In genomic region chr7:99050971-99051370, GRCh38 we compare ENCODE assay signal across 21 cellular contexts.
A peak's percentile ranks its signal among the peaks of the same experiment; 100 is the strongest.
DNase-seq lines count a peak whose midpoint lies in the region; ATAC-seq and TF ChIP-seq lines count a peak whose summit lies in the region.
"Had no signal": no experiment of that assay in that cellular context is flagged by ENCODE, and none has a peak within 500 bp of the region (broad histone marks: within the 10 kb centered on the region; RNA-seq: fewer than 3 reads in every experiment).

No MANE protein-coding gene starts in this region.

- no peak for TF ChIP-seq POLR2A in testis (IDR thresholded peaks at IDR 0.05)

- no peaks in the 10 kb centered on the region for H3K27me3 Mint-ChIP-seq in activated T-helper 17 cell treated with anti-CD3 and anti-CD28 coated beads, Interleukin-2, amount 50 U/mL, for 72 hours
- H3K27me3 Mint-ChIP-seq: T-cell had no signal

- H3K4me1 ChIP-seq in cardiac muscle cell (ENCODE audit: low read depth) (no peaks in the 10 kb centered on the region), testis (no peaks in the 10 kb centered on the region)
- H3K4me1 ChIP-seq: breast epithelium, psoas muscle, SJSA1 had no signal

- H3K4me3 ChIP-seq in cardiac muscle cell (no peak overlapping the region), fibroblast of the aortic adventitia (ENCODE audit: low read depth, low read length) (no peak overlapping the region), testis (no peak overlapping the region)
- H3K4me3 ChIP-seq: BLaER1 treated with 17β-estradiol and CSF1 and Interleukin-3, amounts not matched to agents 10 nM and 100 nM; breast epithelium; coronary artery; GM12878; lung; psoas muscle; SJSA1 had no signal

- H3K36me3 ChIP-seq in cardiac muscle cell = peaks cover 75% of the 10 kb centered on the region
- H3K36me3 ChIP-seq in testis (ENCODE audit: low read depth, missing control alignments) = no peaks in the 10 kb centered on the region

- no peak overlapping the region for H3K4me3 Mint-ChIP-seq in activated T-helper 17 cell treated with anti-CD3 and anti-CD28 coated beads, Interleukin-2, amount 50 U/mL, for 72 hours
- H3K4me3 Mint-ChIP-seq: endodermal cell, H9, T-cell had no signal

- no peaks in the 10 kb centered on the region for H3K9me3 Mint-ChIP-seq in activated T-helper 17 cell treated with anti-CD3 and anti-CD28 coated beads, Interleukin-2, amount 50 U/mL, for 72 hours
- H3K9me3 Mint-ChIP-seq: endodermal cell, H9, T-cell had no signal

- 72 to 73% methylated on average over 2 of the region's 2 CpGs for WGBS in testis, 2 donors

- H3K27ac Mint-ChIP-seq in activated T-helper 17 cell treated with anti-CD3 and anti-CD28 coated beads, Interleukin-2, amount 50 U/mL, for 72 hours = peak overlapping the region; percentile 47
- H3K27ac Mint-ChIP-seq: endodermal cell, H9 had no signal

- no peaks in the 10 kb centered on the region for H3K9me3 ChIP-seq in cardiac muscle cell (ENCODE audit: low read depth)
- H3K9me3 ChIP-seq in testis = no peaks in the 10 kb centered on the region
- H3K9me3 ChIP-seq: breast epithelium, psoas muscle, SJSA1 had no signal

- H3K4me1 Mint-ChIP-seq in activated T-helper 17 cell treated with anti-CD3 and anti-CD28 coated beads, Interleukin-2, amount 50 U/mL, for 72 hours = no peaks in the 10 kb centered on the region
- H3K4me1 Mint-ChIP-seq: H9, T-cell had no signal

- peaks cover 98% of the 10 kb centered on the region for H3K36me3 Mint-ChIP-seq in activated T-helper 17 cell treated with anti-CD3 and anti-CD28 coated beads, Interleukin-2, amount 50 U/mL, for 72 hours (ENCODE audit: low read depth)

- no peak for ATAC-seq in Right ventricle myocardium inferior
- no peak for ATAC-seq in activated T-helper 17 cell treated with anti-CD3 and anti-CD28 coated beads, Interleukin-2, amount 50 U/mL, for 72 hours (replicated peaks)
- ATAC-seq: GM12878, psoas muscle, T-cell had no signal

- H3K27me3 ChIP-seq in cardiac muscle cell = no peaks in the 10 kb centered on the region
- no peaks in the 10 kb centered on the region for H3K27me3 ChIP-seq in testis
- H3K27me3 ChIP-seq: BLaER1 treated with 17β-estradiol and CSF1 and Interleukin-3, amounts not matched to agents 10 nM and 100 nM; breast epithelium; SJSA1 had no signal

- DNase-seq in cardiac muscle cell (ENCODE audit: low read depth in 1 of 2, low spot score in 1 of 2) = no peak
- DNase-seq in Right ventricle myocardium inferior (ENCODE audit: missing footprints) = no peak
- DNase-seq in fibroblast of the aortic adventitia (ENCODE audit: low read depth) = peak; percentile 24
- peak; percentile 6 for DNase-seq in testis
- DNase-seq in COLO668 (lab: John Stamatoyannopoulos, UW; ENCODE audit: unreplicated experiment) = no peak
- no peak for DNase-seq in putamen (ENCODE audit: low spot score)
- DNase-seq: activated T-cell treated with anti-CD3 and anti-CD28 coated beads, Interleukin-2, amount 50 U/mL, for 1 hour; endodermal cell; H9; kidney; NCI-H187; NCI-H524 treated with DMSO at 0.1 percent for 48 hours; psoas muscle; T-cell had no signal

- H3K27ac ChIP-seq in cardiac muscle cell (peak overlapping the region; percentile 10), testis (no peak overlapping the region)
- H3K27ac ChIP-seq: BLaER1 treated with 17β-estradiol and CSF1 and Interleukin-3, amounts not matched to agents 10 nM and 100 nM; breast epithelium; coronary artery; psoas muscle; SJSA1 had no signal

- no peak for TF ChIP-seq CTCF in cardiac muscle cell (IDR thresholded peaks at IDR 0.05; ENCODE audit: low read depth, low read length)
- TF ChIP-seq CTCF in fibroblast of the aortic adventitia (IDR thresholded peaks at IDR 0.05; ENCODE audit: insufficient read depth, low read length) = no peak
- TF ChIP-seq CTCF in testis (IDR thresholded peaks at IDR 0.05) = no peak

- intact Hi-C loops in Right ventricle myocardium inferior (cut with DNase I) = no loop called here
- intact Hi-C loops in testis (cut with DNase I; ENCODE audit: low total_unique reads) = no loop called here

Comparison
In these comparisons a context has a peak if more than half of its experiments do, and no peak if none do; other contexts are left out.
1. DNase-seq: peak in fibroblast of the aortic adventitia (single experiment) and testis (single experiment); none in cardiac muscle cell (0 of 2), Right ventricle myocardium inferior (single experiment), COLO668 (single experiment) and putamen (single experiment).